33 cellular contexts compared by ENCODE assay signal in genomic region chr18:41199212-41199611, GRCh38.
"Had no signal": no experiment of that assay in that cellular context is flagged by ENCODE, and none has a peak within 500 bp of the region (broad histone marks: within the 10 kb centered on the region; RNA-seq: fewer than 3 reads in every experiment).

No MANE protein-coding gene starts in this region.

- FAIRE-seq: astrocyte, bronchial epithelial cell had no signal

- ATAC-seq: activated naive CD4-positive, alpha-beta T cell treated with anti-CD3 and anti-CD28 coated beads, Interleukin-2, amount 50 U/mL, for 72 hours; activated naive CD8-positive, alpha-beta T cell treated with anti-CD3 and anti-CD28 coated beads, Interleukin-2, amount 50 U/mL, for 24 hours; activated T-cell treated with anti-CD3 and anti-CD28 coated beads, Interleukin-2, amount 50 U/mL, for 4 hours; activated T-cell treated with anti-CD3 and anti-CD28 coated beads, Interleukin-2, amount 50 U/mL, for 72 hours; activated T-helper 17 cell treated with anti-CD3 and anti-CD28 coated beads, Interleukin-2, amount 50 U/mL, for 72 hours; body of pancreas had no signal

- H3K4me3 ChIP-seq: adrenal gland, ascending aorta, body of pancreas, breast epithelium, cardiac muscle cell had no signal

- H3K27ac ChIP-seq: adrenal gland, ascending aorta, body of pancreas, brain microvascular endothelial cell, breast epithelium, cardiac muscle cell had no signal

- H3K36me3 ChIP-seq: adrenal gland, ascending aorta, brain microvascular endothelial cell, breast epithelium, cardiac muscle cell had no signal

- DNase-seq: activated effector memory CD4-positive, alpha-beta T cell treated with anti-CD3 and anti-CD28 coated beads, Interleukin-2, amount 50 U/mL, for 16 hours; activated effector memory CD4-positive, alpha-beta T cell treated with Interleukin-2 at 50 U/mL for 16 hours; activated gamma-delta T cell; activated gamma-delta T cell treated with Interleukin-2 at 50 U/mL for 16 hours; activated naive CD4-positive, alpha-beta T cell; activated naive CD4-positive, alpha-beta T cell treated with anti-CD3 and anti-CD28 coated beads for 36 hours; activated naive CD4-positive, alpha-beta T cell treated with anti-CD3 and anti-CD28 coated beads, Interleukin-2, amount 10 ng/mL, durations not matched to agents 7 days and 5 days; activated naive CD4-positive, alpha-beta T cell treated with anti-CD3 and anti-CD28 coated beads, Interleukin-2, amount 50 U/mL, for 16 hours; activated naive CD4-positive, alpha-beta T cell treated with Interleukin-2 at 50 U/mL for 16 hours; activated naive CD8-positive, alpha-beta T cell treated with anti-CD3 and anti-CD28 coated beads for 36 hours; activated naive CD8-positive, alpha-beta T cell treated with anti-CD3 and anti-CD28 coated beads, Interleukin-2, amount 10 ng/mL, durations not matched to agents 7 days and 5 days; activated naive CD8-positive, alpha-beta T cell treated with anti-CD3 and anti-CD28 coated beads, Interleukin-2, amount 50 U/mL, for 24 hours; activated T-cell treated with anti-CD3 and anti-CD28 coated beads, Interleukin-2, amount 50 U/mL, for 24 hours; activated T-cell treated with anti-CD3 and anti-CD28 coated beads, Interleukin-2, amount 50 U/mL, for 4 hours; activated T-cell treated with anti-CD3 and anti-CD28 coated beads, Interleukin-2, amount 50 U/mL, for 48 hours; activated T-cell treated with anti-CD3 and anti-CD28 coated beads, Interleukin-2, amount 50 U/mL, for 72 hours; adrenal gland; amniotic stem cell; amygdala; anterior cingulate cortex; aorta; body of pancreas; brain microvascular endothelial cell; caudate nucleus; central memory CD4-positive, alpha-beta T cell; cerebellar nuclear complex had no signal

- H3K9me3 ChIP-seq: adrenal gland, ascending aorta, body of pancreas had no signal

- H3K4me1 ChIP-seq: adrenal gland, ascending aorta, body of pancreas, breast epithelium had no signal

- H3K27me3 ChIP-seq: adrenal gland, ascending aorta, body of pancreas, brain microvascular endothelial cell, breast epithelium, cardiac muscle cell had no signal
